In the genomic region with DNA sequence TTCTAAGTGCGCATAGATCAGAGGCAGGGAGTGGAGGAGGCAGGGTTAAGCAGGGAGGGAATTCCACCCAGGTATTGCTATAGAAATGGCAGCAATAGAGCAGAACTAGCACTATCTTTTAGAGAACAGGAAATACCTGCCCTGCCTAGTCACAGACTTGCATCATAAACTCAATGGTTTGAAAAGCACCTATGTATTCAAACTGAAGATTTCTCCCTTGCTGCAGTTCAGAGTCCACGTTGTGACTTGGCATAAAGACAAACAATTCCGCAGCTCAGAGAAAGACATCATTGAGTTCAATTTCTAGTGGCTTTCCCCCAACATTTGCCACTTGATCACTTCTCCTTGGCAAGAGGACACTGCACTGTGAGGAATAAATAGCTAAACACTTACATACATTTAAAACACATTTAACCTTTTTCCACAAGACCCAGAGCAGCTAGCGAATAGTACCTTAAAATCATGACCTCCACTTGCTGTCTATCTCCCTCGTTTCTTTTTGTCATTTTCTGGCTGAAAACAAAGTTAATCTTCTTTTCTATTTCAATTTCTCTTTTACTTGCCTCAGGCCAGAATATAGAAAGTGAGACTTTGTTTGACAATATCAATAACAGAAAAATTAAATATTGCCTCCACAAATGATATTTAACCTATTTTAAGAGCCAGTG, we compare ENCODE assay signal across 8 cellular contexts. TPM values are rescaled to one million over a fixed set of nuclear protein-coding genes. Genes with fewer than 3 reads are reported as not detected.
DNase-seq lines count a peak whose midpoint lies in the region; ATAC-seq and TF ChIP-seq lines count a peak whose summit lies in the region.

No MANE protein-coding gene starts in this region.

- no peaks in the 10 kb centered on the region for H3K36me3 ChIP-seq in esophagus (ENCODE audit: control insufficient read depth in 2 of 2, insufficient read depth in 2 of 2, low read length in 1 of 2)
- H3K36me3 ChIP-seq in MM.1S (replicated peaks; ENCODE audit: insufficient read depth, low read length) = no peaks in the 10 kb centered on the region

- no peaks in the 10 kb centered on the region for H3K79me2 ChIP-seq in MM.1S (ENCODE audit: low read length)

- no peak overlapping the region for H3K4me3 ChIP-seq in esophagus (ENCODE audit: low read depth in 1 of 2, low read length in 2 of 2)
- no peak overlapping the region for H3K4me3 ChIP-seq in MM.1S (ENCODE audit: low read length)
- H3K4me3 ChIP-seq in lower leg skin (ENCODE audit: low read depth, poor library complexity, severe bottlenecking) = no peak overlapping the region

- no peak overlapping the region for H2AFZ ChIP-seq in MM.1S (ENCODE audit: low read length)

- intact Hi-C loops in lower leg skin (cut with DNase I; ENCODE audit: low total_unique reads) = no loop called here

- H3K27me3 ChIP-seq in esophagus (ENCODE audit: control insufficient read depth in 1 of 2, insufficient read depth in 2 of 2, low read length in 2 of 2) = no peaks in the 10 kb centered on the region
- no peaks in the 10 kb centered on the region for H3K27me3 ChIP-seq in MM.1S (replicated peaks; ENCODE audit: insufficient read depth, low read length)

- ATAC-seq in GM21515 (IDR thresholded peaks at IDR 0.05; ENCODE audit: unreplicated experiment) = peak; percentile 63

- H3F3A ChIP-seq in MM.1S (ENCODE audit: insufficient read depth, low read length) = no peaks in the 10 kb centered on the region

- TF ChIP-seq POLR2A in lower leg skin (IDR thresholded peaks at IDR 0.05) = no peak

- no peak for TF ChIP-seq CTCF in MM.1S (IDR thresholded peaks at IDR 0.05; ENCODE audit: low read length)
- TF ChIP-seq CTCF in lower leg skin (IDR thresholded peaks at IDR 0.05) = no peak

- H3K4me1 ChIP-seq in esophagus (ENCODE audit: control insufficient read depth in 2 of 2, insufficient read depth in 2 of 2, low read length in 1 of 2) = no peaks in the 10 kb centered on the region
- H3K4me1 ChIP-seq in MM.1S (ENCODE audit: low read length) = no peaks in the 10 kb centered on the region

- H3K9me3 ChIP-seq in esophagus (ENCODE audit: control insufficient read depth in 2 of 2, insufficient read depth in 1 of 2, low read depth in 1 of 2, low read length in 1 of 2) (no peaks in the 10 kb centered on the region), MM.1S (replicated peaks; ENCODE audit: insufficient read depth, low read length) (no peaks in the 10 kb centered on the region)

- DNase-seq in DMS53 (lab: John Stamatoyannopoulos, UW) (peak; percentile 95), HuH-7.5 (ENCODE audit: low spot score) (peak; percentile 8), ureter (ENCODE audit: low spot score) (peak; percentile 48), MM.1S (no peak), lower leg skin (ENCODE audit: low spot score in 2 of 2) (no peak), NCI-H524 (lab: John Stamatoyannopoulos, UW) (no peak)

- no peaks in the 10 kb centered on the region for H4K20me1 ChIP-seq in MM.1S (ENCODE audit: insufficient read depth, low read length)

- no peaks in the 10 kb centered on the region for H3K9me2 ChIP-seq in MM.1S (replicated peaks; ENCODE audit: insufficient read depth, low read length)

- H3K9ac ChIP-seq in MM.1S (ENCODE audit: low read length) = no peak overlapping the region

- WGBS in esophagus, 2 donors = 39 to 45% methylated on average over 5 of the region's 5 CpGs
- WGBS in lower leg skin, 2 donors = 40 to 44% methylated on average over 5 of the region's 5 CpGs

- H3K27ac ChIP-seq in esophagus (ENCODE audit: low read depth in 2 of 2, low read length in 1 of 2) (peak overlapping the region; percentile 29 to 40), MM.1S (ENCODE audit: low read length) (no peak overlapping the region)

- H3K4me2 ChIP-seq in MM.1S (ENCODE audit: low read depth, low read length) = no peak overlapping the region

RNA-seq across cellular contexts. Expression of a gene that starts 42.4 kb away (rescaled TPM):
- 1 to 10 TPM in 1 of 2 donors, under 1 TPM in 1; 0.16 to 1.7 TPM for polyA plus RNA-seq in esophagus
- total RNA-seq in ureter (19.2 TPM), lower leg skin (1 to 10 TPM in 1 of 4 donors, under 1 TPM in 3; 0.61 to 1.2 (median 0.73) TPM)

Comparison
In these comparisons a context has a peak if more than half of its experiments do, and no peak if none do; other contexts are left out.
1. DNase-seq: peak in DMS53 (single experiment), HuH-7.5 (single experiment) and ureter (single experiment); none in MM.1S (single experiment), lower leg skin (0 of 2) and NCI-H524 (0 of 2).